Comparison of ENCODE assay signal across 8 cellular contexts in the genomic region with DNA sequence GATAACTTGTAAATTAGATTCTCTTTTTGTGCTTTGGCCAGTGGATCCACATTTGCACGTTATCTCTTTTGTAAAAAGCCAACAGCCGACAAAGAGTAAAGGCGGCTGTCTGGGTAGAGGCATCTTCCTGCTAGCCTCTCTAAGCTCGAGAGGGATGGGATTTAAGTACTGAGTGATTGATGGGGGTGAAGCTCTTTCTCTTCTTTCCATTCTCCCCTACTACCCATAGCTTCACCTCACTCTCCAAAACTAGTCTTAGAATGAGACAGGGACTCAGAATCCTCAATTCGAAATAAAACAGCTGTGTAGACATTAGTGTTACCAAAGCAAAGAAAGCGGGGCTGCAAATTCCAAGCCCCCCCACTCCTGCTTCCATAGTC. TPM values are rescaled to one million over a fixed set of nuclear protein-coding genes. Genes with fewer than 3 reads are reported as not detected.
DNase-seq lines count a peak whose midpoint lies in the region; ATAC-seq and TF ChIP-seq lines count a peak whose summit lies in the region.

No MANE protein-coding gene starts in this region.

- CTCF ChIA-PET in PC-9 (lab: Charles Lee) = no interaction called here

- 46 to 53% (median 51%) methylated on average over 6 of the region's 6 CpGs for WGBS in heart left ventricle, 4 donors

- TF ChIP-seq CTCF in heart left ventricle (IDR thresholded peaks at IDR 0.05) = no peak
- TF ChIP-seq CTCF in upper lobe of right lung (IDR thresholded peaks at IDR 0.05) = no peak
- no peak for TF ChIP-seq CTCF in PC-9 (conservative IDR thresholded peaks at IDR 0.05)

- H3F3A ChIP-seq in PC-9 (ENCODE audit: insufficient read depth, low read depth) = peaks cover 11% of the 10 kb centered on the region; the same call in 1 of the 2 replicates

- H3K9me3 ChIP-seq in heart left ventricle (no peaks in the 10 kb centered on the region), iPS-15b (ENCODE audit: control insufficient read depth, insufficient read depth, low read length) (no peaks in the 10 kb centered on the region), upper lobe of right lung (no peaks in the 10 kb centered on the region), PC-9 (ENCODE audit: insufficient read depth, low read depth) (no peaks in the 10 kb centered on the region)

- DNase-seq in heart left ventricle (no peak), Right ventricle myocardium inferior (ENCODE audit: missing footprints) (no peak), upper lobe of right lung (no peak), anterior cingulate cortex (lab: John Stamatoyannopoulos, UW) (no peak), PC-9 (no peak)

- no peak overlapping the region for H3K4me2 ChIP-seq in PC-9

- H4K20me1 ChIP-seq in PC-9 (ENCODE audit: insufficient read depth) = no peaks in the 10 kb centered on the region

- H2AFZ ChIP-seq in PC-9 = no peak overlapping the region

- H3K36me3 ChIP-seq in heart left ventricle = peaks cover 0 to 2% (median 0%) of the 10 kb centered on the region in 9 donors
- H3K36me3 ChIP-seq in iPS-15b (ENCODE audit: control insufficient read depth, insufficient read depth, low read length) = no peaks in the 10 kb centered on the region
- no peaks in the 10 kb centered on the region for H3K36me3 ChIP-seq in upper lobe of right lung
- H3K36me3 ChIP-seq in PC-9 (ENCODE audit: low read depth) = no peaks in the 10 kb centered on the region

- H3K9me2 ChIP-seq in PC-9 (ENCODE audit: insufficient read depth) = no peaks in the 10 kb centered on the region

- no TSS peak for BruUV-seq in PC-9 (replicated peaks; lab: Mats Ljungman, UMichigan)

- POLR2A ChIA-PET in PC-9 (lab: Charles Lee; ENCODE audit: unreplicated experiment) = interaction anchor here (0.6 kb wide), 1 partner anchor 1050 kb away, joined by 15 read pairs; no protein-coding TSS in a partner anchor

- no peak for TF ChIP-seq POLR2A in heart left ventricle (IDR thresholded peaks at IDR 0.05)

- H3K4me1 ChIP-seq in heart left ventricle = peaks cover 0 to 70% (median 32%) of the 10 kb centered on the region in 12 donors
- H3K4me1 ChIP-seq in iPS-15b (ENCODE audit: control insufficient read depth, insufficient read depth, low read length) = peaks cover 35% of the 10 kb centered on the region
- H3K4me1 ChIP-seq in upper lobe of right lung = peaks cover 26% of the 10 kb centered on the region
- H3K4me1 ChIP-seq in PC-9 (replicated peaks; ENCODE audit: insufficient read depth) = peaks cover 19% of the 10 kb centered on the region; the same call in 1 of the 2 replicates

- peak overlapping the region in 10 of 12 donors; percentile 10 to 94 (median 62) for H3K27ac ChIP-seq in heart left ventricle
- H3K27ac ChIP-seq in upper lobe of right lung = peak overlapping the region; percentile 84
- H3K27ac ChIP-seq in PC-9 = no peak overlapping the region

- ATAC-seq in heart left ventricle (no peak), Right ventricle myocardium inferior (no peak), SK-N-SH treated with all-trans-retinoic acid at 6 μM for 48 hours (0 out of 3 replicates have a peak, but pooled peaks have one; percentile 4), upper lobe of right lung (no peak), GM18870 (IDR thresholded peaks at IDR 0.05; ENCODE audit: unreplicated experiment) (no peak)

- no peaks in the 10 kb centered on the region for H3K79me2 ChIP-seq in PC-9 (ENCODE audit: low read depth)

- intact Hi-C loops in heart left ventricle (cut with DNase I) (loop anchor here in 3 of 10 donors (5.0 to 10.0 kb wide), 4 partner anchors 74 to 196 kb away; no protein-coding TSS in a partner anchor), Right ventricle myocardium inferior (cut with DNase I) (no loop called here), upper lobe of right lung (cut with DNase I) (no loop called here), PC-9 (cut with micrococcal nuclease; ENCODE audit: unreplicated experiment) (no loop called here)

- H3K27me3 ChIP-seq in heart left ventricle = no peaks in the 10 kb centered on the region
- no peaks in the 10 kb centered on the region for H3K27me3 ChIP-seq in iPS-15b (ENCODE audit: control insufficient read depth, insufficient read depth, low read length)
- H3K27me3 ChIP-seq in upper lobe of right lung = no peaks in the 10 kb centered on the region
- no peaks in the 10 kb centered on the region for H3K27me3 ChIP-seq in PC-9 (ENCODE audit: insufficient read depth, low read depth)

- no peak overlapping the region for H3K9ac ChIP-seq in iPS-15b (ENCODE audit: low read depth, low read length)

- H3K4me3 ChIP-seq in heart left ventricle (peak overlapping the region in 11 of 12 donors; percentile 2 to 96 (median 80)), iPS-15b (ENCODE audit: low read depth, low read length) (peak overlapping the region; percentile 72), upper lobe of right lung (peak overlapping the region; percentile 88), PC-9 (no peak overlapping the region)

TF ChIP-seq in SK-N-SH treated with all-trans-retinoic acid at 6 μM for 48 hours, 23 proteins besides CTCF, POLR2A, EP300 and RAD21:
- TF ChIP-seq TCF4 (CRISPR knock-in tag; IDR thresholded peaks at IDR 0.05; ENCODE audit: borderline replicate concordance) (no peak), SNAI2 (CRISPR knock-in tag; IDR thresholded peaks at IDR 0.05) (no peak), ZNF565 (CRISPR knock-in tag; conservative IDR thresholded peaks at IDR 0.05; ENCODE audit: low read depth) (no peak), ZFP3 (CRISPR knock-in tag; IDR thresholded peaks at IDR 0.05) (no peak), CSRNP3 (CRISPR knock-in tag; IDR thresholded peaks at IDR 0.05) (no peak), RARB (CRISPR knock-in tag; IDR thresholded peaks at IDR 0.05) (no peak), ZNF8 (CRISPR knock-in tag; IDR thresholded peaks at IDR 0.05) (no peak), TOX (CRISPR knock-in tag; IDR thresholded peaks at IDR 0.05; ENCODE audit: borderline replicate concordance) (no peak), ESRRG (CRISPR knock-in tag; IDR thresholded peaks at IDR 0.05) (no peak)
TF ChIP-seq in SK-N-SH treated with all-trans-retinoic acid at 6 μM for 48 hours: peak in this region for 0.

RNA-seq across cellular contexts. Expression of gene PBX3, which starts 3.5 kb away (rescaled TPM):
- total RNA-seq in heart left ventricle (10 to 100 TPM; 46.2 to 76.1 (median 59.5) TPM), Right ventricle myocardium inferior (49.4 TPM), upper lobe of right lung (48.6 TPM), PC-9 (2021) (12.0 and 18.3 TPM in 2 replicates)
- 10 to 100 TPM; 14.8 to 38.8 TPM for polyA plus RNA-seq in heart left ventricle

RNA-seq across cellular contexts. Expression of gene MAPKAP1, which starts 43.6 kb away (rescaled TPM):
- total RNA-seq in heart left ventricle = 100 to 1,000 TPM in 7 of 9 donors, 10 to 100 TPM in 2; 76.2 to 145 (median 113) TPM
- 100 to 1,000 TPM; 124 to 141 TPM for polyA plus RNA-seq in heart left ventricle
- total RNA-seq in Right ventricle myocardium inferior = 122 TPM
- 76.8 TPM for total RNA-seq in upper lobe of right lung
- 112 and 115 TPM in 2 replicates for total RNA-seq in PC-9 (2021)
